In the genomic region with DNA sequence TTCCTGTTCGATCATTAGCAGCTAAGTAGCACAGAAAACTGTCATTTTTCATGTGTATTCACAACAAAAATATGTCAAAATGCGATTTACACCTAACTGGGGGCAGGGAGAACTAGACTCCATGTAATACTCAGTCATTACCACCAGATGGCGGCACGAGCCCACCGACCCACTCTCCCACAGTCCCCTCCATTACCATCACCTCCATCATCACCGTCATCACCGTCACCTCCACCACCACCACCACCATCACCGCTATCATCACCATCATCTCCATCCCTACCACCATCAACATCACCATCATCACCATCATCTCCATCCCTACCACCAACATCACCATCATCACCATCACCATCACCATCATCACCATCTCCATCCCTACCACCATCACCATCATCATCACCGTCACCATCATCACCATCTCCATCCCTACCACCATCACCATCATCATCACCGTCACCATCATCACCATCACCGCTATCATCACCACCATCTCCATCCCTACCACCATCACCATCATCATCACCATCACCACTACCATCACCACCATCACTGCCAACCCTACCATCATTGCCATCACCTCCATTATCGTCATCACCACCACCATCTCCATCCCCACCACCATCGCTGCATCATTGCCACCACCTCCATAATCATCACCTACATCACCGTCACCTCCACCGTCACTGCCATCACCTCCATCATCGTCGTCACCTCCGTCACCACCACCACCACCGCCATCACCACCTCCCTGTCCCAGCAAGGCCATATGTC, we compare ENCODE assay signal across 1 cellular context.
TF ChIP-seq lines count a peak whose summit lies in the region.

No MANE protein-coding gene starts in this region.

TF ChIP-seq in HEK293, 187 proteins besides CTCF, POLR2A, EP300 and RAD21 (continued from another document and continues in another):
- TF ChIP-seq, protein P1, sequence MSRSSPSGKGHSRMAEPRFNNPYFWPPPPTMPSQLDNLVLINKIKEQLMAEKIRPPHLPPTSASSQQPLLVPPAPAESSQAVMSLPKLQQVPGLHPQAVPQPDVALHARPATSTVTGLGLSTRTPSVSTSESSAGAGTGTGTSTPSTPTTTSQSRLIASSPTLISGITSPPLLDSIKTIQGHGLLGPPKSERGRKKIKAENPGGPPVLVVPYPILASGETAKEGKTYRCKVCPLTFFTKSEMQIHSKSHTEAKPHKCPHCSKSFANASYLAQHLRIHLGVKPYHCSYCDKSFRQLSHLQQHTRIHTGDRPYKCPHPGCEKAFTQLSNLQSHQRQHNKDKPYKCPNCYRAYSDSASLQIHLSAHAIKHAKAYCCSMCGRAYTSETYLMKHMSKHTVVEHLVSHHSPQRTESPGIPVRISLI (tag by site-specific recombination; IDR thresholded peaks at IDR 0.05) = no peak
- TF ChIP-seq FEZF1 (tag by site-specific recombination; IDR thresholded peaks at IDR 0.05) = no peak
- TF ChIP-seq ZXDB (tag by site-specific recombination; IDR thresholded peaks at IDR 0.05) = no peak
- TF ChIP-seq REPIN1 (tag by site-specific recombination; IDR thresholded peaks at IDR 0.05; ENCODE audit: low read depth) = no peak; the same call in 1 of the 2 replicates
- TF ChIP-seq ZNF529 (tag by site-specific recombination; IDR thresholded peaks at IDR 0.05; ENCODE audit: insufficient replicate concordance) = no peak
- TF ChIP-seq ZNF341 (tag by site-specific recombination; IDR thresholded peaks at IDR 0.05; ENCODE audit: low read depth) = no peak
- TF ChIP-seq, protein P2, sequence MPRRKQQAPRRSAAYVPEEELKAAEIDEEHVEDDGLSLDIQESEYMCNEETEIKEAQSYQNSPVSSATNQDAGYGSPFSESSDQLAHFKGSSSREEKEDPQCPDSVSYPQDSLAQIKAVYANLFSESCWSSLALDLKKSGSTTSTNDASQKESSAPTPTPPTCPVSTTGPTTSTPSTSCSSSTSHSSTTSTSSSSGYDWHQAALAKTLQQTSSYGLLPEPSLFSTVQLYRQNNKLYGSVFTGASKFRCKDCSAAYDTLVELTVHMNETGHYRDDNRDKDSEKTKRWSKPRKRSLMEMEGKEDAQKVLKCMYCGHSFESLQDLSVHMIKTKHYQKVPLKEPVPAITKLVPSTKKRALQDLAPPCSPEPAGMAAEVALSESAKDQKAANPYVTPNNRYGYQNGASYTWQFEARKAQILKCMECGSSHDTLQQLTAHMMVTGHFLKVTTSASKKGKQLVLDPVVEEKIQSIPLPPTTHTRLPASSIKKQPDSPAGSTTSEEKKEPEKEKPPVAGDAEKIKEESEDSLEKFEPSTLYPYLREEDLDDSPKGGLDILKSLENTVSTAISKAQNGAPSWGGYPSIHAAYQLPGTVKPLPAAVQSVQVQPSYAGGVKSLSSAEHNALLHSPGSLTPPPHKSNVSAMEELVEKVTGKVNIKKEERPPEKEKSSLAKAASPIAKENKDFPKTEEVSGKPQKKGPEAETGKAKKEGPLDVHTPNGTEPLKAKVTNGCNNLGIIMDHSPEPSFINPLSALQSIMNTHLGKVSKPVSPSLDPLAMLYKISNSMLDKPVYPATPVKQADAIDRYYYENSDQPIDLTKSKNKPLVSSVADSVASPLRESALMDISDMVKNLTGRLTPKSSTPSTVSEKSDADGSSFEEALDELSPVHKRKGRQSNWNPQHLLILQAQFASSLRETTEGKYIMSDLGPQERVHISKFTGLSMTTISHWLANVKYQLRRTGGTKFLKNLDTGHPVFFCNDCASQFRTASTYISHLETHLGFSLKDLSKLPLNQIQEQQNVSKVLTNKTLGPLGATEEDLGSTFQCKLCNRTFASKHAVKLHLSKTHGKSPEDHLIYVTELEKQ (tag by site-specific recombination; IDR thresholded peaks at IDR 0.05; ENCODE audit: borderline replicate concordance) = peak; percentile 3; the same call in 1 of the 2 replicates
- TF ChIP-seq ZNF501 (tag by site-specific recombination; IDR thresholded peaks at IDR 0.05) = no peak
- no peak for TF ChIP-seq ZNF560 (tag by site-specific recombination; IDR thresholded peaks at IDR 0.05; ENCODE audit: borderline replicate concordance)
- TF ChIP-seq ZBTB48 (tag by site-specific recombination; IDR thresholded peaks at IDR 0.05) = peak; percentile 66
- peak; percentile 78 for TF ChIP-seq ZNF266 (tag by site-specific recombination; IDR thresholded peaks at IDR 0.05; ENCODE audit: low read depth)
- peak; percentile 80; the same call in 1 of the 2 replicates for TF ChIP-seq ZNF366 (tag by site-specific recombination; conservative IDR thresholded peaks at IDR 0.05)
- TF ChIP-seq ZNF626 (tag by site-specific recombination; IDR thresholded peaks at IDR 0.05) = no peak
- no peak for TF ChIP-seq ZNF292 (tag by site-specific recombination; IDR thresholded peaks at IDR 0.05; ENCODE audit: borderline replicate concordance, low read depth)
- no peak for TF ChIP-seq EGR2 (tag by site-specific recombination; IDR thresholded peaks at IDR 0.05; ENCODE audit: low read depth)
- TF ChIP-seq, protein P3, sequence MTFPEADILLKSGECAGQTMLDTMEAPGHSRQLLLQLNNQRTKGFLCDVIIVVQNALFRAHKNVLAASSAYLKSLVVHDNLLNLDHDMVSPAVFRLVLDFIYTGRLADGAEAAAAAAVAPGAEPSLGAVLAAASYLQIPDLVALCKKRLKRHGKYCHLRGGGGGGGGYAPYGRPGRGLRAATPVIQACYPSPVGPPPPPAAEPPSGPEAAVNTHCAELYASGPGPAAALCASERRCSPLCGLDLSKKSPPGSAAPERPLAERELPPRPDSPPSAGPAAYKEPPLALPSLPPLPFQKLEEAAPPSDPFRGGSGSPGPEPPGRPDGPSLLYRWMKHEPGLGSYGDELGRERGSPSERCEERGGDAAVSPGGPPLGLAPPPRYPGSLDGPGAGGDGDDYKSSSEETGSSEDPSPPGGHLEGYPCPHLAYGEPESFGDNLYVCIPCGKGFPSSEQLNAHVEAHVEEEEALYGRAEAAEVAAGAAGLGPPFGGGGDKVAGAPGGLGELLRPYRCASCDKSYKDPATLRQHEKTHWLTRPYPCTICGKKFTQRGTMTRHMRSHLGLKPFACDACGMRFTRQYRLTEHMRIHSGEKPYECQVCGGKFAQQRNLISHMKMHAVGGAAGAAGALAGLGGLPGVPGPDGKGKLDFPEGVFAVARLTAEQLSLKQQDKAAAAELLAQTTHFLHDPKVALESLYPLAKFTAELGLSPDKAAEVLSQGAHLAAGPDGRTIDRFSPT (tag by site-specific recombination; IDR thresholded peaks at IDR 0.05) = peak; percentile 84; the same call in 1 of the 2 replicates
- TF ChIP-seq ZNF585B (tag by site-specific recombination; IDR thresholded peaks at IDR 0.05) = peak; percentile 34; the same call in 1 of the 2 replicates
- no peak for TF ChIP-seq ZNF621 (tag by site-specific recombination; IDR thresholded peaks at IDR 0.05)
- peak; percentile 65 for TF ChIP-seq ZBTB8A (tag by site-specific recombination; IDR thresholded peaks at IDR 0.05)
- TF ChIP-seq ZNF138 (tag by site-specific recombination; IDR thresholded peaks at IDR 0.05; ENCODE audit: borderline replicate concordance) = no peak
- no peak for TF ChIP-seq SP2 (tag by site-specific recombination; IDR thresholded peaks at IDR 0.05)
- TF ChIP-seq SP3 (tag by site-specific recombination; IDR thresholded peaks at IDR 0.05) = no peak
- TF ChIP-seq WT1 (tag by site-specific recombination; IDR thresholded peaks at IDR 0.05) = 0 out of 2 replicates have a peak, but pooled peaks have one; percentile 48
- peak; percentile 82; the same call in 1 of the 2 replicates for TF ChIP-seq ZNF155 (tag by site-specific recombination; IDR thresholded peaks at IDR 0.05)
- TF ChIP-seq, protein P4, sequence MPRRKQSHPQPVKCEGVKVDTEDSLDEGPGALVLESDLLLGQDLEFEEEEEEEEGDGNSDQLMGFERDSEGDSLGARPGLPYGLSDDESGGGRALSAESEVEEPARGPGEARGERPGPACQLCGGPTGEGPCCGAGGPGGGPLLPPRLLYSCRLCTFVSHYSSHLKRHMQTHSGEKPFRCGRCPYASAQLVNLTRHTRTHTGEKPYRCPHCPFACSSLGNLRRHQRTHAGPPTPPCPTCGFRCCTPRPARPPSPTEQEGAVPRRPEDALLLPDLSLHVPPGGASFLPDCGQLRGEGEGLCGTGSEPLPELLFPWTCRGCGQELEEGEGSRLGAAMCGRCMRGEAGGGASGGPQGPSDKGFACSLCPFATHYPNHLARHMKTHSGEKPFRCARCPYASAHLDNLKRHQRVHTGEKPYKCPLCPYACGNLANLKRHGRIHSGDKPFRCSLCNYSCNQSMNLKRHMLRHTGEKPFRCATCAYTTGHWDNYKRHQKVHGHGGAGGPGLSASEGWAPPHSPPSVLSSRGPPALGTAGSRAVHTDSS (tag by site-specific recombination; IDR thresholded peaks at IDR 0.05) = peak; percentile 100
- TF ChIP-seq GLI4 (tag by site-specific recombination; IDR thresholded peaks at IDR 0.05) = peak; percentile 91
- no peak for TF ChIP-seq ZNF768 (tag by site-specific recombination; IDR thresholded peaks at IDR 0.05)
- TF ChIP-seq ZNF157 (tag by site-specific recombination; IDR thresholded peaks at IDR 0.05) = peak; percentile 59
- TF ChIP-seq ZNF302 (tag by site-specific recombination; IDR thresholded peaks at IDR 0.05; ENCODE audit: low read depth) = 0 out of 2 replicates have a peak, but pooled peaks have one; percentile 33
- TF ChIP-seq YY2 (tag by site-specific recombination; IDR thresholded peaks at IDR 0.05) = peak; percentile 89
- TF ChIP-seq ZNF558 (tag by site-specific recombination; IDR thresholded peaks at IDR 0.05) = no peak
- TF ChIP-seq ZNF624 (tag by site-specific recombination; IDR thresholded peaks at IDR 0.05) = no peak
- no peak for TF ChIP-seq ZNF211 (tag by site-specific recombination; IDR thresholded peaks at IDR 0.05; ENCODE audit: low read depth)
- no peak for TF ChIP-seq SETDB1 (IDR thresholded peaks at IDR 0.05; ENCODE audit: insufficient read length, low read length)
- TF ChIP-seq, protein P5, sequence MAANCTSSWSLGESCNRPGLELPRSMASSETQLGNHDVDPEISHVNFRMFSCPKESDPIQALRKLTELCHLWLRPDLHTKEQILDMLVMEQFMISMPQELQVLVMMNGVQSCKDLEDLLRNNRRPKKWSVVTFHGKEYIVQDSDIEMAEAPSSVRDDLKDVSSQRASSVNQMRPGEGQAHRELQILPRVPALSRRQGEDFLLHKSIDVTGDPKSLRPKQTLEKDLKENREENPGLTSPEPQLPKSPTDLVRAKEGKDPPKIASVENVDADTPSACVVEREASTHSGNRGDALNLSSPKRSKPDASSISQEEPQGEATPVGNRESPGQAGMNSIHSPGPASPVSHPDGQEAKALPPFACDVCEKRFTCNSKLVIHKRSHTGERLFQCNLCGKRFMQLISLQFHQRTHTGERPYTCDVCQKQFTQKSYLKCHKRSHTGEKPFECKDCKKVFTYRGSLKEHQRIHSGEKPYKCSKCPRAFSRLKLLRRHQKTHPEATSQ (tag by site-specific recombination; IDR thresholded peaks at IDR 0.05) = peak; percentile 75; the same call in 1 of the 2 replicates
- TF ChIP-seq ZNF146 (tag by site-specific recombination; IDR thresholded peaks at IDR 0.05) = no peak; the same call in none of the 2 replicates
- TF ChIP-seq ZFP69B (tag by site-specific recombination; IDR thresholded peaks at IDR 0.05) = peak; percentile 78; the same call in 1 of the 2 replicates
- peak; percentile 72; the same call in 1 of the 2 replicates for TF ChIP-seq ZSCAN23 (tag by site-specific recombination; IDR thresholded peaks at IDR 0.05)
- TF ChIP-seq ZBTB7A (tag by site-specific recombination; IDR thresholded peaks at IDR 0.05; ENCODE audit: low read depth) = peak; percentile 96
- TF ChIP-seq, protein P6, sequence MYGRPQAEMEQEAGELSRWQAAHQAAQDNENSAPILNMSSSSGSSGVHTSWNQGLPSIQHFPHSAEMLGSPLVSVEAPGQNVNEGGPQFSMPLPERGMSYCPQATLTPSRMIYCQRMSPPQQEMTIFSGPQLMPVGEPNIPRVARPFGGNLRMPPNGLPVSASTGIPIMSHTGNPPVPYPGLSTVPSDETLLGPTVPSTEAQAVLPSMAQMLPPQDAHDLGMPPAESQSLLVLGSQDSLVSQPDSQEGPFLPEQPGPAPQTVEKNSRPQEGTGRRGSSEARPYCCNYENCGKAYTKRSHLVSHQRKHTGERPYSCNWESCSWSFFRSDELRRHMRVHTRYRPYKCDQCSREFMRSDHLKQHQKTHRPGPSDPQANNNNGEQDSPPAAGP (tag by site-specific recombination; IDR thresholded peaks at IDR 0.05) = peak; percentile 90
- TF ChIP-seq, protein P7, sequence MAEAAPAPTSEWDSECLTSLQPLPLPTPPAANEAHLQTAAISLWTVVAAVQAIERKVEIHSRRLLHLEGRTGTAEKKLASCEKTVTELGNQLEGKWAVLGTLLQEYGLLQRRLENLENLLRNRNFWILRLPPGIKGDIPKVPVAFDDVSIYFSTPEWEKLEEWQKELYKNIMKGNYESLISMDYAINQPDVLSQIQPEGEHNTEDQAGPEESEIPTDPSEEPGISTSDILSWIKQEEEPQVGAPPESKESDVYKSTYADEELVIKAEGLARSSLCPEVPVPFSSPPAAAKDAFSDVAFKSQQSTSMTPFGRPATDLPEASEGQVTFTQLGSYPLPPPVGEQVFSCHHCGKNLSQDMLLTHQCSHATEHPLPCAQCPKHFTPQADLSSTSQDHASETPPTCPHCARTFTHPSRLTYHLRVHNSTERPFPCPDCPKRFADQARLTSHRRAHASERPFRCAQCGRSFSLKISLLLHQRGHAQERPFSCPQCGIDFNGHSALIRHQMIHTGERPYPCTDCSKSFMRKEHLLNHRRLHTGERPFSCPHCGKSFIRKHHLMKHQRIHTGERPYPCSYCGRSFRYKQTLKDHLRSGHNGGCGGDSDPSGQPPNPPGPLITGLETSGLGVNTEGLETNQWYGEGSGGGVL (tag by site-specific recombination; IDR thresholded peaks at IDR 0.05) = no peak
- TF ChIP-seq ZNF555 (tag by site-specific recombination; conservative IDR thresholded peaks at IDR 0.05) = no peak
- 0 out of 2 replicates have a peak, but pooled peaks have one; percentile 30 for TF ChIP-seq ZNF335 (tag by site-specific recombination; conservative IDR thresholded peaks at IDR 0.05)
- TF ChIP-seq MEIS1 (CRISPR knock-in tag; IDR thresholded peaks at IDR 0.05; ENCODE audit: borderline replicate concordance) = no peak
- no peak; the same call in 1 of the 2 replicates for TF ChIP-seq ZBTB21 (tag by site-specific recombination; IDR thresholded peaks at IDR 0.05)
- peak; percentile 64; the same call in 1 of the 2 replicates for TF ChIP-seq GLIS1 (tag by site-specific recombination; IDR thresholded peaks at IDR 0.05)
- TF ChIP-seq ZNF610 (tag by site-specific recombination; IDR thresholded peaks at IDR 0.05; ENCODE audit: borderline replicate concordance) = no peak
- no peak for TF ChIP-seq ZIC2 (tag by site-specific recombination; IDR thresholded peaks at IDR 0.05)
- no peak; the same call in 1 of the 2 replicates for TF ChIP-seq ZNF248 (tag by site-specific recombination; IDR thresholded peaks at IDR 0.05)
- TF ChIP-seq ZNF19 (tag by site-specific recombination; IDR thresholded peaks at IDR 0.05; ENCODE audit: low read depth) = no peak
- TF ChIP-seq ZNF473 (tag by site-specific recombination; IDR thresholded peaks at IDR 0.05) = no peak
- TF ChIP-seq, protein P8, sequence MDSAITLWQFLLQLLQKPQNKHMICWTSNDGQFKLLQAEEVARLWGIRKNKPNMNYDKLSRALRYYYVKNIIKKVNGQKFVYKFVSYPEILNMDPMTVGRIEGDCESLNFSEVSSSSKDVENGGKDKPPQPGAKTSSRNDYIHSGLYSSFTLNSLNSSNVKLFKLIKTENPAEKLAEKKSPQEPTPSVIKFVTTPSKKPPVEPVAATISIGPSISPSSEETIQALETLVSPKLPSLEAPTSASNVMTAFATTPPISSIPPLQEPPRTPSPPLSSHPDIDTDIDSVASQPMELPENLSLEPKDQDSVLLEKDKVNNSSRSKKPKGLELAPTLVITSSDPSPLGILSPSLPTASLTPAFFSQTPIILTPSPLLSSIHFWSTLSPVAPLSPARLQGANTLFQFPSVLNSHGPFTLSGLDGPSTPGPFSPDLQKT (IDR thresholded peaks at IDR 0.05; ENCODE audit: borderline replicate concordance, low read depth, low read length) = no peak
